8 cellular contexts compared by ENCODE assay signal in genomic region chr12:49089831-49090773, GRCh38. TPM values are rescaled to one million over a fixed set of nuclear protein-coding genes. Genes with fewer than 3 reads are reported as not detected.
DNase-seq lines count a peak whose midpoint lies in the region; ATAC-seq and TF ChIP-seq lines count a peak whose summit lies in the region.

No MANE protein-coding gene starts in this region.

- peak overlapping the region; percentile 27 for H3K4me3 ChIP-seq in GM06990 (replicated peaks; ENCODE audit: low read depth, low read length)
- peak overlapping the region; percentile 52 to 65 for H3K4me3 ChIP-seq in ascending aorta

- peaks cover 1% of the 10 kb centered on the region; the same call in 1 of the 2 replicates for H3K27me3 ChIP-seq in GM06990 (replicated peaks; ENCODE audit: control insufficient read depth, insufficient read depth, low read length)
- H3K27me3 ChIP-seq in ascending aorta = peaks cover 10% of the 10 kb centered on the region

- intact Hi-C loops in ascending aorta (cut with DNase I) = loop anchor here (2.0 kb wide), 1 partner anchor 41 kb away; the partner anchor contains the start of gene TUBA1B

- no peak overlapping the region for H3K27ac ChIP-seq in ascending aorta

- H3K4me1 ChIP-seq in ascending aorta = peaks cover 16 to 33% of the 10 kb centered on the region in 2 donors

- no peaks in the 10 kb centered on the region for H3K9me3 ChIP-seq in ascending aorta

- no peak for ATAC-seq in HG02678 (IDR thresholded peaks at IDR 0.05; ENCODE audit: unreplicated experiment)
- ATAC-seq in GM18502 (IDR thresholded peaks at IDR 0.05; ENCODE audit: poor library complexity, unreplicated experiment) = no peak

- peak; percentile 54 for DNase-seq in GM06990 (ENCODE audit: extremely low read depth, insufficient read length)
- DNase-seq in NCI-H69 (lab: John Stamatoyannopoulos, UW) = peak; percentile 73
- peak in 1 of 2 donors; percentile 72 for DNase-seq in ascending aorta (ENCODE audit: low spot score in 2 of 2)
- DNase-seq in iPS-NIHi7 (ENCODE audit: extremely low spot score) = peak; percentile 32
- DNase-seq in stimulated activated CD8-positive, alpha-beta memory T cell treated with anti-CD3 and anti-CD28 coated beads, Interleukin-12 subunit alpha, Interleukin-12 subunit beta, amount 100 ng/mL, for 4 hours (ENCODE audit: low read depth) = peak; percentile 19
- no peak for DNase-seq in KG1 (lab: John Stamatoyannopoulos, UW)

- TF ChIP-seq CTCF in GM06990 (IDR thresholded peaks at IDR 0.05; ENCODE audit: insufficient read depth, low read length, poor library complexity, severe bottlenecking) (peak; percentile 46), ascending aorta (IDR thresholded peaks at IDR 0.05) (peak; percentile 8 to 19 (median 13))

- H3K36me3 ChIP-seq in GM06990 (ENCODE audit: control insufficient read depth, insufficient read depth, low read length) = no peaks in the 10 kb centered on the region
- no peaks in the 10 kb centered on the region for H3K36me3 ChIP-seq in ascending aorta

RNA-seq across cellular contexts. Expression of gene DHH, which starts 4.5 kb away (rescaled TPM):
- 31.5 TPM for total RNA-seq in ascending aorta

RNA-seq across cellular contexts. Expression of gene RHEBL1, which starts 20.3 kb away (rescaled TPM):
- not detected for total RNA-seq in ascending aorta

RNA-seq across cellular contexts. Expression of gene LMBR1L, which starts 20.5 kb away (rescaled TPM):
- total RNA-seq in ascending aorta = 74.2 TPM

RNA-seq across cellular contexts. Expression of gene KMT2D, which starts 29.5 kb away (rescaled TPM):
- total RNA-seq in ascending aorta = 106 TPM

RNA-seq across cellular contexts. Expression of gene TUBA1B, which starts 41.1 kb away (rescaled TPM):
- total RNA-seq in ascending aorta = 1,333 TPM
